Comparison of ENCODE assay signal across 24 cellular contexts in the genomic region with DNA sequence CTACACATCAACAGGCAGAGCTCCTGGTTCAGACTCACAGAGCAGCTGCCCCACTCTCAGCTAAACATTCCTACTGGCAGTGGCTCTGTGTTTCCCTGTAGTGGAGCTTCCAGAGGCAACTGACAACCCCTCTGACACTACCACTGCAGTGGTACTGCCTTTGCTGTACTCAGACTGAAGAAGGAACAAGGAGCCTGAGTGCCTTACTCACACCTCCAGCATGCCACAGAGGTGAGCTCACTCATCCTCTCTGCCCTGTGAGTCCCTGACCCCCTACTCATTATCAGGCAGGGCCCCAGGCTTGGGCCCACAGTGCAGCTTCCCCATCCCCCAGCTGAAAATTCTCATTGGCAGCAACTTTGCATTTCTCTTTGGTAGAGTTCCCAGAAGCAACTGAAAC.
"Had no signal": no experiment of that assay in that cellular context is flagged by ENCODE, and none has a peak within 500 bp of the region (broad histone marks: within the 10 kb centered on the region; RNA-seq: fewer than 3 reads in every experiment).

No MANE protein-coding gene starts in this region.

- H3K27me3 Mint-ChIP-seq: activated CD4-positive, alpha-beta memory T cell treated with anti-CD3 and anti-CD28 coated beads for 36 hours; activated naive CD4-positive, alpha-beta T cell treated with anti-CD3 and anti-CD28 coated beads, Interleukin-2, amount 10 ng/mL, durations not matched to agents 7 days and 5 days; naive thymus-derived CD8-positive, alpha-beta T cell; type B pancreatic cell had no signal

- H3K27ac ChIP-seq: cardiac muscle cell, epithelial cell of prostate, gastroesophageal sphincter, lower lobe of right lung, prostate gland, testis had no signal

- H3K4me1 Mint-ChIP-seq: activated naive CD4-positive, alpha-beta T cell treated with anti-CD3 and anti-CD28 coated beads, Interleukin-2, amount 10 ng/mL, durations not matched to agents 7 days and 5 days; naive thymus-derived CD8-positive, alpha-beta T cell; stimulated activated naive B cell treated with anti-CD40 and anti-IgM and Interleukin-4, amounts not matched to agents 10 μg/mL and 1 μg/mL and 100 μg/mL, for 72 hours had no signal

- H3K36me3 Mint-ChIP-seq: activated CD4-positive, alpha-beta memory T cell treated with anti-CD3 and anti-CD28 coated beads for 36 hours; activated naive CD4-positive, alpha-beta T cell treated with anti-CD3 and anti-CD28 coated beads, Interleukin-2, amount 10 ng/mL, durations not matched to agents 7 days and 5 days; mesothelial cell of epicardium; naive thymus-derived CD8-positive, alpha-beta T cell; stimulated activated naive B cell treated with anti-CD40 and anti-IgM and Interleukin-4, amounts not matched to agents 10 μg/mL and 1 μg/mL and 100 μg/mL, for 72 hours; type B pancreatic cell had no signal

- ATAC-seq: gastroesophageal sphincter; left lobe of liver; lower lobe of right lung; naive thymus-derived CD8-positive, alpha-beta T cell; stimulated activated naive B cell treated with anti-CD40 and anti-IgM and Interleukin-4, amounts not matched to agents 10 μg/mL and 1 μg/mL and 100 μg/mL, for 72 hours had no signal

- H3K9me3 Mint-ChIP-seq: T-helper 1 cell treated with Interleukin-12 subunit alpha and Interleukin-12 subunit beta and Interleukin-4 antibody, amounts not matched to agents 30 μg/mL and 1 μg/mL, for 36 hours; type B pancreatic cell had no signal

- H3K36me3 ChIP-seq: cardiac muscle cell, gastroesophageal sphincter, lower lobe of right lung, prostate gland had no signal

- H3K4me3 Mint-ChIP-seq: activated CD4-positive, alpha-beta memory T cell treated with anti-CD3 and anti-CD28 coated beads for 36 hours; activated naive CD4-positive, alpha-beta T cell treated with anti-CD3 and anti-CD28 coated beads, Interleukin-2, amount 10 ng/mL, durations not matched to agents 7 days and 5 days; mesothelial cell of epicardium; naive thymus-derived CD8-positive, alpha-beta T cell; stimulated activated naive B cell treated with anti-CD40 and anti-IgM and Interleukin-4, amounts not matched to agents 10 μg/mL and 1 μg/mL and 100 μg/mL, for 72 hours; T-helper 1 cell treated with Interleukin-12 subunit alpha and Interleukin-12 subunit beta and Interleukin-4 antibody, amounts not matched to agents 30 μg/mL and 1 μg/mL, for 36 hours; type B pancreatic cell had no signal

- H3K4me3 ChIP-seq: cardiac muscle cell, gastroesophageal sphincter, lower lobe of right lung, prostate gland, testis had no signal

- H3K4me1 ChIP-seq: gastroesophageal sphincter, lower lobe of right lung, prostate gland, testis had no signal

- H3K27ac Mint-ChIP-seq: activated CD4-positive, alpha-beta memory T cell treated with anti-CD3 and anti-CD28 coated beads for 36 hours; activated naive CD4-positive, alpha-beta T cell treated with anti-CD3 and anti-CD28 coated beads, Interleukin-2, amount 10 ng/mL, durations not matched to agents 7 days and 5 days; mesothelial cell of epicardium; naive thymus-derived CD8-positive, alpha-beta T cell; stimulated activated naive B cell treated with anti-CD40 and anti-IgM and Interleukin-4, amounts not matched to agents 10 μg/mL and 1 μg/mL and 100 μg/mL, for 72 hours; T-helper 1 cell treated with Interleukin-12 subunit alpha and Interleukin-12 subunit beta and Interleukin-4 antibody, amounts not matched to agents 30 μg/mL and 1 μg/mL, for 36 hours; type B pancreatic cell had no signal

- DNase-seq: activated CD4-positive, alpha-beta memory T cell treated with anti-CD3 and anti-CD28 coated beads for 36 hours; activated CD4-positive, alpha-beta T cell treated with anti-CD3 and anti-CD28 coated beads for 48 hours; activated CD4-positive, CD25-positive, alpha-beta regulatory T cell; activated effector memory CD4-positive, alpha-beta T cell treated with Interleukin-2 at 50 U/mL for 16 hours; activated naive CD4-positive, alpha-beta T cell treated with anti-CD3 and anti-CD28 coated beads, Interleukin-2, amount 10 ng/mL, durations not matched to agents 7 days and 5 days; activated T-cell treated with anti-CD3 and anti-CD28 coated beads, Interleukin-2, amount 50 U/mL, for 48 hours; amygdala; cortex of kidney; head of caudate nucleus; hypothalamus; lower lobe of right lung; naive thymus-derived CD8-positive, alpha-beta T cell; stimulated activated CD4-positive, alpha-beta T cell treated with anti-CD3 and anti-CD28 coated beads, Interleukin-2, amount 100 ng/mL, for 48 hours; stimulated activated CD8-positive, alpha-beta memory T cell treated with anti-CD3 and anti-CD28 coated beads, Interleukin-4, amount 100 ng/mL, for 48 hours; stimulated activated naive B cell treated with anti-CD40 and anti-IgM and Interleukin-4, amounts not matched to agents 10 μg/mL and 1 μg/mL and 100 μg/mL, for 72 hours; testis had no signal

- H3K9me3 ChIP-seq: gastroesophageal sphincter, lower lobe of right lung, prostate gland, testis had no signal

- H3K27me3 ChIP-seq: cardiac muscle cell, gastroesophageal sphincter, testis had no signal
